Comparison of ENCODE assay signal across 31 cellular contexts in the genomic region with DNA sequence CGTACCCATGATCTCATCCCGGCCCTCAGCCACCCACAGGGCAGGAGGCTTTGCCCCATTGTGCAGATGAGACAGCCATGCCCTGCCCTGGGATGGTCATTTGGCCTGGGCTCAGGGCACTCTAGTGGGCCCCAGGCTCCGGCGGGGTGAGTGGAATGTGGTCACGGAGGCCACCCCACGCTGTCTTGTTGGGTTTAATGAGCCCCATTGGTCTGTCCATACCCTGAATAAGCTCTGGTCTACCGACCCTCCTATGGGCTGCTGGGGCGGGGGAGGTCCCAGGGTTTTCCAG. TPM values are rescaled to one million over a fixed set of nuclear protein-coding genes. Genes with fewer than 3 reads are reported as not detected.
DNase-seq lines count a peak whose midpoint lies in the region; ATAC-seq, FAIRE-seq and TF ChIP-seq lines count a peak whose summit lies in the region.
"Had no signal": no experiment of that assay in that cellular context is flagged by ENCODE, and none has a peak within 500 bp of the region (broad histone marks: within the 10 kb centered on the region; RNA-seq: fewer than 3 reads in every experiment).

No MANE protein-coding gene starts in this region.

- no peak for TF ChIP-seq POLR2A in vagina (IDR thresholded peaks at IDR 0.05)

- H4K20me1 ChIP-seq in keratinocyte (ENCODE audit: control insufficient read depth, extremely low read depth, insufficient read depth, low read length), result no peaks in the 10 kb centered on the region

- H3K27me3 ChIP-seq in keratinocyte (ENCODE audit: control insufficient read depth, extremely low read depth, insufficient read depth, low read length) (no peaks in the 10 kb centered on the region), vagina (no peaks in the 10 kb centered on the region)
- H3K27me3 ChIP-seq: adrenal gland, brain microvascular endothelial cell, upper lobe of left lung had no signal

- H3K4me3 ChIP-seq in keratinocyte (ENCODE audit: control insufficient read depth in 2 of 3, extremely low read depth in 1 of 3, insufficient read depth in 2 of 3, low read depth in 1 of 3, low read length in 3 of 3), result peak overlapping the region in 2 of 3 experiments; percentile 33 to 39
- no peak overlapping the region for H3K4me3 ChIP-seq in vagina
- H3K4me3 ChIP-seq: adrenal gland, mucosa of descending colon, upper lobe of left lung had no signal

- no peaks in the 10 kb centered on the region for H3K9me3 Mint-ChIP-seq in natural killer cell treated with Interleukin-12 subunit alpha and Interleukin-12 subunit beta and Interleukin-15 and Interleukin-18, amount 100 ng/mL, for 72 hours
- H3K9me3 Mint-ChIP-seq in natural killer cell, result no peaks in the 10 kb centered on the region
- H3K9me3 Mint-ChIP-seq in MCF 10A (ENCODE audit: unreplicated experiment), result no peaks in the 10 kb centered on the region
- H3K9me3 Mint-ChIP-seq: activated CD4-positive, alpha-beta memory T cell treated with anti-CD3 and anti-CD28 coated beads, Interleukin-2, amount 10 ng/mL, durations not matched to agents 7 days and 5 days; CD4-positive, alpha-beta memory T cell had no signal

- peak overlapping the region; percentile 91 for H3K4me2 ChIP-seq in keratinocyte (ENCODE audit: control insufficient read depth, extremely low read depth, insufficient read depth, low read depth, low read length)

- H3K27ac ChIP-seq in keratinocyte (ENCODE audit: control insufficient read depth, insufficient read depth, low read length) (peak overlapping the region; percentile 97), vagina (peak overlapping the region; percentile 70)
- H3K27ac ChIP-seq: adrenal gland, brain microvascular endothelial cell, upper lobe of left lung had no signal

- H3K36me3 Mint-ChIP-seq in natural killer cell treated with Interleukin-12 subunit alpha and Interleukin-12 subunit beta and Interleukin-15 and Interleukin-18, amount 100 ng/mL, for 72 hours, result no peaks in the 10 kb centered on the region
- H3K36me3 Mint-ChIP-seq in natural killer cell (no peaks in the 10 kb centered on the region), MCF 10A (ENCODE audit: insufficient read depth, unreplicated experiment) (no peaks in the 10 kb centered on the region)
- H3K36me3 Mint-ChIP-seq: CD4-positive, alpha-beta memory T cell had no signal

- intact Hi-C loops in natural killer cell (cut with micrococcal nuclease) (no loop called here), MCF 10A (cut with micrococcal nuclease) (no loop called here), vagina (cut with DNase I) (no loop called here)

- H3K4me1 ChIP-seq in keratinocyte (ENCODE audit: control insufficient read depth, extremely low read depth, insufficient read depth, low read length), result peaks cover 56% of the 10 kb centered on the region
- H3K4me1 ChIP-seq in vagina, result peaks cover 18% of the 10 kb centered on the region

- H3K4me3 Mint-ChIP-seq in natural killer cell treated with Interleukin-12 subunit alpha and Interleukin-12 subunit beta and Interleukin-15 and Interleukin-18, amount 100 ng/mL, for 72 hours, result no peak overlapping the region
- H3K4me3 Mint-ChIP-seq in natural killer cell (no peak overlapping the region), MCF 10A (ENCODE audit: unreplicated experiment) (no peak overlapping the region)
- H3K4me3 Mint-ChIP-seq: activated CD4-positive, alpha-beta memory T cell treated with anti-CD3 and anti-CD28 coated beads, Interleukin-2, amount 10 ng/mL, durations not matched to agents 7 days and 5 days; CD4-positive, alpha-beta memory T cell had no signal

- no peaks in the 10 kb centered on the region for H3K79me2 ChIP-seq in keratinocyte (ENCODE audit: control insufficient read depth, insufficient read depth, low read length)

- no peaks in the 10 kb centered on the region for H3K27me3 Mint-ChIP-seq in natural killer cell treated with Interleukin-12 subunit alpha and Interleukin-12 subunit beta and Interleukin-15 and Interleukin-18, amount 100 ng/mL, for 72 hours
- H3K27me3 Mint-ChIP-seq in natural killer cell (ENCODE audit: low read depth in 2 of 2) (no peaks in the 10 kb centered on the region), MCF 10A (ENCODE audit: insufficient read depth, unreplicated experiment) (no peaks in the 10 kb centered on the region)
- H3K27me3 Mint-ChIP-seq: activated CD4-positive, alpha-beta memory T cell treated with anti-CD3 and anti-CD28 coated beads, Interleukin-2, amount 10 ng/mL, durations not matched to agents 7 days and 5 days; CD4-positive, alpha-beta memory T cell had no signal

- POLR2A ChIA-PET in MCF 10A (lab: Yijun Ruan, JAX), result interaction anchor here (0.7 to 6.7 kb wide), 12 partner anchors 9 to 202 kb away, joined by 3 to 111 read pairs (median 5); a partner anchor contains a TSS

- ATAC-seq in natural killer cell treated with Interleukin-12 subunit alpha and Interleukin-12 subunit beta and Interleukin-15 and Interleukin-18, amount 100 ng/mL, for 72 hours, result no peak
- no peak for ATAC-seq in natural killer cell
- ATAC-seq: sciatic nerve had no signal

- H3K4me1 Mint-ChIP-seq in natural killer cell treated with Interleukin-12 subunit alpha and Interleukin-12 subunit beta and Interleukin-15 and Interleukin-18, amount 100 ng/mL, for 72 hours (ENCODE audit: low read depth in 2 of 2), result peaks cover 23 to 40% of the 10 kb centered on the region in 2 donors
- H3K4me1 Mint-ChIP-seq in natural killer cell (peaks cover 19 to 24% of the 10 kb centered on the region in 2 donors), MCF 10A (ENCODE audit: insufficient read depth, unreplicated experiment) (peaks cover 38% of the 10 kb centered on the region)

- no peak for TF ChIP-seq CTCF in natural killer cell (IDR thresholded peaks at IDR 0.05)
- no peak for TF ChIP-seq CTCF in MCF 10A (IDR thresholded peaks at IDR 0.05; ENCODE audit: unreplicated experiment)
- no peak for TF ChIP-seq CTCF in keratinocyte (optimal IDR thresholded peaks at IDR 0.05 in 1 of 3, IDR thresholded peaks at IDR 0.05 in 1 of 3, conservative IDR thresholded peaks at IDR 0.05 in 1 of 3; ENCODE audit: extremely low read depth in 1 of 3, insufficient read depth in 2 of 3, low read length in 3 of 3)
- no peak for TF ChIP-seq CTCF in vagina (IDR thresholded peaks at IDR 0.05)

- H2AFZ ChIP-seq in keratinocyte (ENCODE audit: control insufficient read depth, low read length), result peak overlapping the region; percentile 49

- no peak for FAIRE-seq in keratinocyte (lab: Jason Lieb, UNC)
- FAIRE-seq: G401.6, GM19239, islet of Langerhans had no signal

- peak overlapping the region in 1 of 2 donors; percentile 87 for H3K27ac Mint-ChIP-seq in natural killer cell treated with Interleukin-12 subunit alpha and Interleukin-12 subunit beta and Interleukin-15 and Interleukin-18, amount 100 ng/mL, for 72 hours
- H3K27ac Mint-ChIP-seq in natural killer cell, result no peak overlapping the region
- H3K27ac Mint-ChIP-seq in MCF 10A (ENCODE audit: low read depth, unreplicated experiment), result peak overlapping the region; percentile 11
- H3K27ac Mint-ChIP-seq: activated CD4-positive, alpha-beta memory T cell treated with anti-CD3 and anti-CD28 coated beads, Interleukin-2, amount 10 ng/mL, durations not matched to agents 7 days and 5 days; CD4-positive, alpha-beta memory T cell had no signal

- no TSS peak for BruUV-seq in MCF 10A (replicated peaks; lab: Mats Ljungman, UMichigan)

- H3K36me3 ChIP-seq in keratinocyte (ENCODE audit: control insufficient read depth in 2 of 2, extremely low read depth in 1 of 2, insufficient read depth in 2 of 2, low read length in 2 of 2) (no peaks in the 10 kb centered on the region), vagina (no peaks in the 10 kb centered on the region)
- H3K36me3 ChIP-seq: adrenal gland, brain microvascular endothelial cell, upper lobe of left lung had no signal

- no peaks in the 10 kb centered on the region for H3K9me3 ChIP-seq in keratinocyte (ENCODE audit: control insufficient read depth, low read depth, low read length)
- H3K9me3 ChIP-seq in vagina, result no peaks in the 10 kb centered on the region
- H3K9me3 ChIP-seq: adrenal gland, mucosa of descending colon, upper lobe of left lung had no signal

- peak; percentile 41 for DNase-seq in natural killer cell treated with Interleukin-12 subunit alpha and Interleukin-12 subunit beta and Interleukin-15 and Interleukin-18, amount 100 ng/mL, for 72 hours (ENCODE audit: low spot score)
- DNase-seq in natural killer cell (no peak), MCF 10A (ENCODE audit: unreplicated experiment) (no peak), keratinocyte (ENCODE audit: low read depth, low spot score) (no peak), vagina (ENCODE audit: extremely low spot score in 2 of 2) (no peak), activated gamma-delta T cell treated with Interleukin-2 at 50 U/mL for 16 hours (no peak), NCI-H2227 (lab: John Stamatoyannopoulos, UW; ENCODE audit: unreplicated experiment) (no peak), GOT3 (lab: John Stamatoyannopoulos, UW) (no peak)
- DNase-seq: activated CD4-positive, alpha-beta memory T cell treated with anti-CD3 and anti-CD28 coated beads, Interleukin-2, amount 10 ng/mL, durations not matched to agents 7 days and 5 days; activated gamma-delta T cell; activated T-cell treated with anti-CD3 and anti-CD28 coated beads for 4 hours; adrenal gland; AML-193; brain microvascular endothelial cell; CD4-positive, alpha-beta memory T cell; effector CD8-positive, alpha-beta T cell; NCI-H1092; NCI-H2029 treated with DMSO at 0.1 percent for 48 hours; NCI-H226; NCI-H774; SHP77 treated with DMSO at 0.1 percent for 48 hours; SW 1271; upper lobe of left lung had no signal

- H3K9me1 ChIP-seq in keratinocyte (ENCODE audit: control insufficient read depth, extremely low read depth, insufficient read depth, low read length), result no peaks in the 10 kb centered on the region

- peak overlapping the region; percentile 86 for H3K9ac ChIP-seq in keratinocyte (ENCODE audit: control insufficient read depth, extremely low read depth, insufficient read depth, low read length)

- dilution Hi-C loops in keratinocyte (cut with MboI; ENCODE audit: extremely low pct_ligation_motif_present, low sequenced_read_pairs), result no loop called here

- CTCF ChIA-PET in MCF 10A (lab: Yijun Ruan, JAX), result interaction anchor here (0.5 to 19.6 kb wide), 7 partner anchors 22 to 198 kb away, joined by 3 to 314 read pairs (median 4); a partner anchor contains a TSS

RNA-seq across cellular contexts. Expression of a gene that starts 50.6 kb away (rescaled TPM):
- 1 to 10 TPM; 9.1 to 9.3 TPM for total RNA-seq in natural killer cell treated with Interleukin-12 subunit alpha and Interleukin-12 subunit beta and Interleukin-15 and Interleukin-18, amount 100 ng/mL, for 72 hours
- total RNA-seq in natural killer cell (10 to 100 TPM in 2 of 3 donors, 1 to 10 TPM in 1; 6.3 to 22.3 (median 14.1) TPM), MCF 10A (2022) (not detected in 2 replicates), vagina (20.4 TPM)
- polyA plus RNA-seq in keratinocyte, result 0.03 to 0.13 TPM (median 0.08 TPM) in 3 replicates
- polyA plus RNA-seq in keratinocyte (2011; ENCODE audit: low read depth), result 0.09 TPM
- 0.04 and 0.08 TPM in 2 replicates for polyA plus RNA-seq in keratinocyte (2011; cell fraction: cytosol; rRNA removed)
- 0.09 and 0.23 TPM in 2 replicates for polyA plus RNA-seq in keratinocyte (2011; cell fraction: nucleus; rRNA removed)
- 0.66 TPM in 1 of 2 replicates, not detected in the other for polyA plus RNA-seq in keratinocyte (2012; ENCODE audit: low replicate concordance)
- polyA minus RNA-seq in keratinocyte, result 0.03 to 0.40 TPM (median 0.13 TPM) in 3 replicates
- not detected for polyA minus RNA-seq in keratinocyte (2011; cell fraction: cytosol; rRNA and poly(A)+ RNA removed)
- polyA minus RNA-seq in keratinocyte (2011; cell fraction: nucleus; rRNA and poly(A)+ RNA removed), result 0.16 and 0.32 TPM in 2 replicates
- total RNA-seq: A172, LHCN-M2 had no signal
- polyA plus RNA-seq: neural cell had no signal

Comparison
In these comparisons a context has a peak if more than half of its experiments do, and no peak if none do; other contexts are left out.
1. H3K4me3 ChIP-seq: peak in keratinocyte (2 of 3); none in vagina (0 of 2).